1 cellular context compared by ENCODE assay signal in the genomic region with DNA sequence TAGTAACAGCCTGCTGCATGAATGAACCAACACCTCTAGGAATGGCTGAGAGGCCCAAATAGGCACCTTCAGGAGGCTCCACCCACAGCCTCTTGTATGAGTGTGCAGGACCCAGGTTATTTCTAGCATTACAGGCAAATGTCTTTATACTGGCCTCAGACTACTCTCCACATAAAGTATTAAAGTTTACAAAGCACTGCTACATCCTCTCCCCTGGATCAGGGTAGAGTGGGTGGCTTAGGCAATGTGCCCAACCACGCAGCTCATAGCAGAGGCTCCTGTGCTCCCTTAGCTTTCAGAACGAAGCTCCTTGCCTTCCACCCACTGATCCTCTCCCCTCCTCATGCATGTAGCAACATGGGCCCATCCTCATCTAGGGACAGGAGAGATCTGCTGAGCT.
TF ChIP-seq lines count a peak whose summit lies in the region.

No MANE protein-coding gene starts in this region.

TF ChIP-seq in HepG2, 621 proteins besides CTCF, POLR2A, EP300 and RAD21:
- TF ChIP-seq, protein P1, sequence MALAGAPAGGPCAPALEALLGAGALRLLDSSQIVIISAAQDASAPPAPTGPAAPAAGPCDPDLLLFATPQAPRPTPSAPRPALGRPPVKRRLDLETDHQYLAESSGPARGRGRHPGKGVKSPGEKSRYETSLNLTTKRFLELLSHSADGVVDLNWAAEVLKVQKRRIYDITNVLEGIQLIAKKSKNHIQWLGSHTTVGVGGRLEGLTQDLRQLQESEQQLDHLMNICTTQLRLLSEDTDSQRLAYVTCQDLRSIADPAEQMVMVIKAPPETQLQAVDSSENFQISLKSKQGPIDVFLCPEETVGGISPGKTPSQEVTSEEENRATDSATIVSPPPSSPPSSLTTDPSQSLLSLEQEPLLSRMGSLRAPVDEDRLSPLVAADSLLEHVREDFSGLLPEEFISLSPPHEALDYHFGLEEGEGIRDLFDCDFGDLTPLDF (CRISPR knock-in tag; IDR thresholded peaks at IDR 0.05), result no peak
- TF ChIP-seq, protein P2, sequence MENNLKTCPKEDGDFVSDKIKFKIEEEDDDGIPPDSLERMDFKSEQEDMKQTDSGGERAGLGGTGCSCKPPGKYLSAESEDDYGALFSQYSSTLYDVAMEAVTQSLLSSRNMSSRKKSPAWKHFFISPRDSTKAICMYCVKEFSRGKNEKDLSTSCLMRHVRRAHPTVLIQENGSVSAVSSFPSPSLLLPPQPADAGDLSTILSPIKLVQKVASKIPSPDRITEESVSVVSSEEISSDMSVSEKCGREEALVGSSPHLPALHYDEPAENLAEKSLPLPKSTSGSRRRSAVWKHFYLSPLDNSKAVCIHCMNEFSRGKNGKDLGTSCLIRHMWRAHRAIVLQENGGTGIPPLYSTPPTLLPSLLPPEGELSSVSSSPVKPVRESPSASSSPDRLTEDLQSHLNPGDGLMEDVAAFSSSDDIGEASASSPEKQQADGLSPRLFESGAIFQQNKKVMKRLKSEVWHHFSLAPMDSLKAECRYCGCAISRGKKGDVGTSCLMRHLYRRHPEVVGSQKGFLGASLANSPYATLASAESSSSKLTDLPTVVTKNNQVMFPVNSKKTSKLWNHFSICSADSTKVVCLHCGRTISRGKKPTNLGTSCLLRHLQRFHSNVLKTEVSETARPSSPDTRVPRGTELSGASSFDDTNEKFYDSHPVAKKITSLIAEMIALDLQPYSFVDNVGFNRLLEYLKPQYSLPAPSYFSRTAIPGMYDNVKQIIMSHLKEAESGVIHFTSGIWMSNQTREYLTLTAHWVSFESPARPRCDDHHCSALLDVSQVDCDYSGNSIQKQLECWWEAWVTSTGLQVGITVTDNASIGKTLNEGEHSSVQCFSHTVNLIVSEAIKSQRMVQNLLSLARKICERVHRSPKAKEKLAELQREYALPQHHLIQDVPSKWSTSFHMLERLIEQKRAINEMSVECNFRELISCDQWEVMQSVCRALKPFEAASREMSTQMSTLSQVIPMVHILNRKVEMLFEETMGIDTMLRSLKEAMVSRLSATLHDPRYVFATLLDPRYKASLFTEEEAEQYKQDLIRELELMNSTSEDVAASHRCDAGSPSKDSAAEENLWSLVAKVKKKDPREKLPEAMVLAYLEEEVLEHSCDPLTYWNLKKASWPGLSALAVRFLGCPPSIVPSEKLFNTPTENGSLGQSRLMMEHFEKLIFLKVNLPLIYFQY (CRISPR knock-in tag; IDR thresholded peaks at IDR 0.05; ENCODE audit: borderline replicate concordance), result no peak
- no peak for TF ChIP-seq ZNF577 (CRISPR knock-in tag; IDR thresholded peaks at IDR 0.05; ENCODE audit: borderline replicate concordance, low read depth)
- TF ChIP-seq ZSCAN12 (CRISPR knock-in tag; IDR thresholded peaks at IDR 0.05), result no peak
- 0 out of 2 replicates have a peak, but pooled peaks have one; percentile 13 for TF ChIP-seq POLR2AphosphoS5 (IDR thresholded peaks at IDR 0.05; ENCODE audit: low read depth, low read length)
- no peak for TF ChIP-seq ZNF891 (CRISPR knock-in tag; IDR thresholded peaks at IDR 0.05)
- TF ChIP-seq ATF7-NPFF (CRISPR knock-in tag; IDR thresholded peaks at IDR 0.05; ENCODE audit: low read depth), result no peak
- TF ChIP-seq ZFP90 (CRISPR knock-in tag; IDR thresholded peaks at IDR 0.05; ENCODE audit: borderline replicate concordance), result no peak
